Comparison of ENCODE assay signal across 8 cellular contexts in the genomic region with DNA sequence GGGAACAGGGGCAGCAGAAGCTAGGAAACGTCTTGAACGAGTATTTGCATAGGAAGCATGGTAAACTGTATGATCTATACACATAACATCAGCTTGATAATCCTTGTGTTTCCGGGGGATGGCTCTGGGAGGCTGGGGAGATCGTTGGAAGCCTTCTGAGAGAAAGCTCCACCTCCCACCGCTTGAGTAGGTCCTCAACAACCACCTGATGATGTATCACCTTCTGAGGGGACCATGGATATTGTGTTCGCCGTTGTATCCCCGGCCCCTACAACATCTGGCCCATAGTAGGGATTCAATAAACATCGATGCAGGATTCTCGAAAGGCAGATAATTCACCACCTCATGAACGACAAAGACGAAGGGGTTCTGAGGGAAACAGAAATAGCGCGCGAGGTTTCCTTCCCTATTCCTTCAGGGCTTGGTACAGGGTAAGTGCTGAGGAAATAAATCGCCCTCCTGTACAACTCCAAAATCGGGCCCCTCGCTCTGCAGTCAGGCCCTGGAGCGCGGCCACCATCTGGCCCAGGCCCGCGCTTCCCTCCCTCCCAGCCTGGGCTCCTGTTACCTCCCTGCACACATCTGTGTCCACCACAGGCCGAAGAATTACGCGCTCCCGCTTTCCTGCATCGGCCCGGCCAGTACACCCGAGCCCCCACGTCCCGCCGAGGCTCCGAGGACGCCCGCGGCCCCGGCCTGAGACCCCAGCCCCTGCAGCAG.
DNase-seq lines count a peak whose midpoint lies in the region; ATAC-seq and TF ChIP-seq lines count a peak whose summit lies in the region.
"Not testable (repeated sequence)": the region's sequence is repeated elsewhere in the genome, so short reads cannot be mapped to it uniquely, and the experiment has no call there.

No MANE protein-coding gene starts in this region.

- H3K4me1 ChIP-seq in iPS-15b (ENCODE audit: control insufficient read depth, insufficient read depth, low read length); sigmoid colon: not testable (repeated sequence)

- not testable (repeated sequence) for H3K27me3 Mint-ChIP-seq in brain

- H3K27ac Mint-ChIP-seq in brain: not testable (repeated sequence)

- 3 to 28% methylated on average over 7 of the region's 37 CpGs for WGBS in sigmoid colon, 2 donors

- TF ChIP-seq CTCF in AG04449 (IDR thresholded peaks at IDR 0.05; ENCODE audit: insufficient read depth, low read length, missing control alignments); WI38 (IDR thresholded peaks at IDR 0.05; ENCODE audit: low read depth, low read length); brain (conservative IDR thresholded peaks at IDR 0.05); sigmoid colon (IDR thresholded peaks at IDR 0.05): not testable (repeated sequence)

- CTCF ChIA-PET in AG04449 (lab: Yijun Ruan, JAX): not testable (repeated sequence)

- H3K36me3 ChIP-seq in iPS-15b (ENCODE audit: control insufficient read depth, insufficient read depth, low read length); sigmoid colon: not testable (repeated sequence)

- intact Hi-C loops in sigmoid colon (cut with DNase I): not testable (repeated sequence)

- H3K4me1 Mint-ChIP-seq in brain: peaks cover 11% of the 10 kb centered on the region

- not testable (repeated sequence) for TF ChIP-seq POLR2A in sigmoid colon (IDR thresholded peaks at IDR 0.05)

- not testable (repeated sequence) for H3K27ac ChIP-seq in sigmoid colon

- not testable (repeated sequence) for TF ChIP-seq EP300 in sigmoid colon (IDR thresholded peaks at IDR 0.05)

- ATAC-seq in GM19043 (IDR thresholded peaks at IDR 0.05; ENCODE audit: low read depth, unreplicated experiment): peak; percentile 32
- ATAC-seq in HG02571 (IDR thresholded peaks at IDR 0.05; ENCODE audit: unreplicated experiment): peak; percentile 33
- peak; percentile 31 for ATAC-seq in HG03432 (IDR thresholded peaks at IDR 0.05; ENCODE audit: unreplicated experiment)

- H3K36me3 Mint-ChIP-seq in brain: not testable (repeated sequence)

- peak overlapping the region in 3 of 5 experiments; percentile 55 to 68 (median 56) for H3K4me3 Mint-ChIP-seq in brain

- not testable (repeated sequence) for H3K27me3 ChIP-seq in iPS-15b (ENCODE audit: control insufficient read depth, insufficient read depth, low read length); sigmoid colon

- DNase-seq in AG04449 (ENCODE audit: low read depth, low spot score); sigmoid colon: not testable (repeated sequence)

- POLR2A ChIA-PET in AG04449 (lab: Yijun Ruan, JAX): not testable (repeated sequence)

- H3K9me3 ChIP-seq in iPS-15b (ENCODE audit: control insufficient read depth, insufficient read depth, low read length); sigmoid colon: not testable (repeated sequence)

- H3K9ac ChIP-seq in iPS-15b (ENCODE audit: low read depth, low read length): not testable (repeated sequence)

- H3K4me3 ChIP-seq in AG04449 (ENCODE audit: low read depth, low read length) (peak overlapping the region; percentile 49), WI38 (ENCODE audit: low read depth, low read length) (peak overlapping the region; percentile 44), iPS-15b (ENCODE audit: low read depth, low read length) (peak overlapping the region; percentile 22), sigmoid colon (peak overlapping the region in 3 of 4 donors; percentile 26 to 39 (median 29))

- H3K9me3 Mint-ChIP-seq in brain: not testable (repeated sequence)
